17 cellular contexts compared by ENCODE assay signal in the genomic region with DNA sequence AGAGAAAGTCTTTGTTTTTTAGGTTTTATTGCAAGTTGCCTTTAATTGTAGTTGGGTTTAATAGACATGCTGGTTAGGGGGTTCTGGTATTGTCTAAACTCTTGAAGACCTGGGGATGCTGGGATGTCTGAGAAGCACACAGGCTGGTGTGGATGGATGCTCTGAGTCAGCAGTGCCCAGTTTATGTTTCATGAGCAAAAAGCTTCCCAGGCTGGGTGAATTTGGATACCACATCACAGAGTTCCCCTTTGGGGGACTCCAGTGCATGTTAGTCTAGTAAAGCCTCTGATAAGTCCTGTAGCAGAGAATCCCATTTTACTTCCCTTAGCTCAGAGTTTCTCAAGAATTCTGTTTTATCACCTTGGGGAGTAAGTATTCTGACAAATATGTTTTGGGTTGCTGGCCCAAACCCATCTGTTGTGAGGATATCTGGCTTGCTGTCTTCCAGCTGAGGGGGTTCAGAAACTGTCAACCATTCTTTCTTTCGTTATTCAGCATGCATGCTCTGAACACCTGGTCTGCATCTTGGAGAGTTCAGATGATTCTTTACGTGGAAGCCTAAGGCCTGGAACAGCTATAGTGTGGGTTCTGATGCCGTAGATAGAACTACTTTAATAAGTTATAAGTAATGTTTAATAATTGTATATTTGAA.
DNase-seq lines count a peak whose midpoint lies in the region; ATAC-seq and TF ChIP-seq lines count a peak whose summit lies in the region.
"Had no signal": no experiment of that assay in that cellular context is flagged by ENCODE, and none has a peak within 500 bp of the region (broad histone marks: within the 10 kb centered on the region; RNA-seq: fewer than 3 reads in every experiment).

No MANE protein-coding gene starts in this region.

- no peak overlapping the region for H2AFZ ChIP-seq in PC-3 (ENCODE audit: low read length)
- H2AFZ ChIP-seq in trophoblast cell (ENCODE audit: insufficient read depth, low read length, poor library complexity): no peak overlapping the region
- H2AFZ ChIP-seq: GM23248 had no signal

- H4K5ac ChIP-seq in mesendoderm (ENCODE audit: low read length): no peak overlapping the region

- H2AK5ac ChIP-seq in mesendoderm (ENCODE audit: low read length) (no peak overlapping the region), trophoblast cell (ENCODE audit: low read length) (no peak overlapping the region)

- H3K9me2 ChIP-seq in PC-3 (replicated peaks; ENCODE audit: low read length): no peaks in the 10 kb centered on the region

- POLR2A ChIA-PET in PC-3 (lab: Charles Lee; ENCODE audit: unreplicated experiment): no interaction called here

- no peaks in the 10 kb centered on the region for H3K79me1 ChIP-seq in mesendoderm (ENCODE audit: low read length)
- no peaks in the 10 kb centered on the region for H3K79me1 ChIP-seq in trophoblast cell (ENCODE audit: low read length)

- no peak overlapping the region for H4K8ac ChIP-seq in mesendoderm (ENCODE audit: low read depth, low read length)
- H4K8ac ChIP-seq in trophoblast cell (ENCODE audit: low read depth, low read length): no peak overlapping the region

- H4K20me1 ChIP-seq in PC-3 (ENCODE audit: low read length): no peaks in the 10 kb centered on the region

- no peaks in the 10 kb centered on the region for H3K9me3 Mint-ChIP-seq in activated T-cell treated with anti-CD3 and anti-CD28 coated beads, Interleukin-2, amount 50 U/mL, for 4 hours
- H3K9me3 Mint-ChIP-seq: activated B cell treated with CpG ODN at 0.5 μM for 24 hours, immature natural killer cell had no signal

- H2BK12ac ChIP-seq in trophoblast cell (ENCODE audit: low read length): no peak overlapping the region

- CTCF ChIA-PET in PC-3 (lab: Charles Lee): no interaction called here

- H4K12ac ChIP-seq in trophoblast cell (ENCODE audit: low read depth, low read length): no peak overlapping the region

- no TSS peak for BruUV-seq in PC-3 (replicated peaks; lab: Mats Ljungman, UMichigan)

- whole genome bisulfite sequencing in mesendoderm (ENCODE audit: extremely low coverage, insufficient coverage, low lambda C conversion rate): no CpG with 5 or more reads among the region's 3 CpGs
- WGBS in gastroesophageal sphincter (ENCODE audit: low coverage in 1 of 2), 2 donors: 26 to 40% methylated on average over 2 to 3 of the region's 3 CpGs
- WGBS in trophoblast cell (ENCODE audit: extremely low coverage, insufficient coverage, insufficient read length): no CpG with 5 or more reads among the region's 3 CpGs

- TF ChIP-seq POLR2A in gastroesophageal sphincter (IDR thresholded peaks at IDR 0.05): no peak

- H3K36me3 Mint-ChIP-seq in activated T-cell treated with anti-CD3 and anti-CD28 coated beads, Interleukin-2, amount 50 U/mL, for 4 hours (ENCODE audit: insufficient read depth): no peaks in the 10 kb centered on the region
- H3K36me3 Mint-ChIP-seq: immature natural killer cell; mesothelial cell of epicardium; stimulated activated memory B cell treated with anti-CD40 and anti-IgM and Interleukin-4, amounts not matched to agents 10 μg/mL and 1 μg/mL and 100 μg/mL, for 72 hours had no signal

- no peaks in the 10 kb centered on the region for H3F3A ChIP-seq in PC-3 (ENCODE audit: low read length, unreplicated experiment)

- H3K4me1 Mint-ChIP-seq in activated T-cell treated with anti-CD3 and anti-CD28 coated beads, Interleukin-2, amount 50 U/mL, for 4 hours (ENCODE audit: low read depth): peaks cover 25% of the 10 kb centered on the region
- H3K4me1 Mint-ChIP-seq: activated B cell treated with CpG ODN at 0.5 μM for 24 hours; immature natural killer cell; mesothelial cell of epicardium; stimulated activated memory B cell treated with anti-CD40 and anti-IgM and Interleukin-4, amounts not matched to agents 10 μg/mL and 1 μg/mL and 100 μg/mL, for 72 hours had no signal

- H2BK120ac ChIP-seq in mesendoderm (ENCODE audit: low read depth, low read length) (no peak overlapping the region), trophoblast cell (ENCODE audit: insufficient read depth, low read length, poor library complexity) (no peak overlapping the region)

- TF ChIP-seq EP300 in gastroesophageal sphincter (IDR thresholded peaks at IDR 0.05): no peak

- H3K4me2 ChIP-seq in PC-3 (ENCODE audit: low read length): peak overlapping the region; percentile 20; the same call in 1 of the 2 replicates
- H3K4me2 ChIP-seq in mesendoderm (ENCODE audit: low read length): no peak overlapping the region
- no peak overlapping the region for H3K4me2 ChIP-seq in trophoblast cell (ENCODE audit: low read length)

- no peak overlapping the region for H3K23ac ChIP-seq in mesendoderm (ENCODE audit: low read length)
- H3K23ac ChIP-seq in trophoblast cell (ENCODE audit: low read length): no peak overlapping the region

- no peak overlapping the region for H3K14ac ChIP-seq in trophoblast cell (ENCODE audit: low read length)

- peaks cover 57% of the 10 kb centered on the region for H3K27me3 ChIP-seq in PC-3 (ENCODE audit: low read length)
- H3K27me3 ChIP-seq in mesendoderm (ENCODE audit: insufficient read depth, low read length, poor library complexity): no peaks in the 10 kb centered on the region
- H3K27me3 ChIP-seq in gastroesophageal sphincter: no peaks in the 10 kb centered on the region
- no peaks in the 10 kb centered on the region for H3K27me3 ChIP-seq in trophoblast cell (ENCODE audit: insufficient read depth, low read length)
- H3K27me3 ChIP-seq: pancreas had no signal

- intact Hi-C loops in PC-3 (cut with micrococcal nuclease): no loop called here

- H2BK5ac ChIP-seq in mesendoderm (ENCODE audit: low read length) (no peak overlapping the region), trophoblast cell (ENCODE audit: low read depth, low read length, poor library complexity) (no peak overlapping the region)

- no peak for DNase-seq in activated T-cell treated with anti-CD3 and anti-CD28 coated beads, Interleukin-2, amount 50 U/mL, for 4 hours
- no peak for DNase-seq in activated T-cell treated with anti-CD3 and anti-CD28 coated beads for 4 hours
- no peak for DNase-seq in PC-3
- peak; percentile 2 to 6 for DNase-seq in stimulated activated CD8-positive, alpha-beta memory T cell treated with anti-CD3 and anti-CD28 coated beads, Interleukin-15, amount 100 ng/mL, for 48 hours (ENCODE audit: low read depth in 2 of 2)
- DNase-seq in mesendoderm: no peak
- no peak for DNase-seq in trophoblast cell
- DNase-seq: activated B cell treated with CpG ODN at 0.5 μM for 24 hours, amniotic stem cell, DMS53, GM23248, immature natural killer cell, NCI-H2029 treated with DMSO at 0.1 percent for 48 hours, pancreas had no signal

- H3K4me1 ChIP-seq in PC-3 (ENCODE audit: insufficient read depth, low read length): peaks cover 15% of the 10 kb centered on the region
- peaks cover 3% of the 10 kb centered on the region for H3K4me1 ChIP-seq in mesendoderm (ENCODE audit: control insufficient read depth, low read depth, low read length)
- H3K4me1 ChIP-seq in gastroesophageal sphincter: no peaks in the 10 kb centered on the region
- no peaks in the 10 kb centered on the region for H3K4me1 ChIP-seq in trophoblast cell (ENCODE audit: control insufficient read depth in 1 of 2, insufficient read depth in 2 of 2, low read length in 2 of 2)
- H3K4me1 ChIP-seq: pancreas had no signal

- H3K4me3 ChIP-seq in PC-3 (ENCODE audit: low read length): no peak overlapping the region
- no peak overlapping the region for H3K4me3 ChIP-seq in mesendoderm (ENCODE audit: low read length)
- H3K4me3 ChIP-seq in gastroesophageal sphincter: no peak overlapping the region
- H3K4me3 ChIP-seq in trophoblast cell (ENCODE audit: low read depth, low read length): no peak overlapping the region
- H3K4me3 ChIP-seq: GM23248, pancreas had no signal

- H3K4ac ChIP-seq in mesendoderm (ENCODE audit: low read depth, low read length) (no peak overlapping the region), trophoblast cell (ENCODE audit: low read depth, low read length) (no peak overlapping the region)

- H4K91ac ChIP-seq in trophoblast cell (ENCODE audit: low read depth, low read length): no peak overlapping the region

- no peak overlapping the region for H2BK15ac ChIP-seq in mesendoderm (replicated peaks; ENCODE audit: low read depth)

- no peak overlapping the region; the same call in 1 of the 2 replicates for H3K9ac ChIP-seq in PC-3 (ENCODE audit: low read length)
- H3K9ac ChIP-seq in mesendoderm (ENCODE audit: low read length): no peak overlapping the region
- H3K9ac ChIP-seq in trophoblast cell (ENCODE audit: low read length): no peak overlapping the region
- H3K9ac ChIP-seq: GM23248 had no signal

- no peak overlapping the region for H3K56ac ChIP-seq in mesendoderm (ENCODE audit: low read length)

- H3K18ac ChIP-seq in mesendoderm (ENCODE audit: low read length) (no peak overlapping the region), trophoblast cell (ENCODE audit: low read length) (no peak overlapping the region)

- TF ChIP-seq CTCF in PC-3 (conservative IDR thresholded peaks at IDR 0.05; ENCODE audit: low read depth, low read length) (no peak), gastroesophageal sphincter (IDR thresholded peaks at IDR 0.05) (no peak)

- H3K9me3 ChIP-seq in PC-3 (ENCODE audit: low read length): no peaks in the 10 kb centered on the region
- H3K9me3 ChIP-seq in gastroesophageal sphincter: no peaks in the 10 kb centered on the region
- no peaks in the 10 kb centered on the region for H3K9me3 ChIP-seq in trophoblast cell (ENCODE audit: insufficient read depth, low read depth, low read length)
- H3K9me3 ChIP-seq: pancreas had no signal

- H3K36me3 ChIP-seq in PC-3 (ENCODE audit: low read depth, low read length) (no peaks in the 10 kb centered on the region), mesendoderm (ENCODE audit: control insufficient read depth, insufficient read depth, low read length) (no peaks in the 10 kb centered on the region), gastroesophageal sphincter (no peaks in the 10 kb centered on the region), trophoblast cell (ENCODE audit: control insufficient read depth in 1 of 2, insufficient read depth in 2 of 2, low read length in 2 of 2) (no peaks in the 10 kb centered on the region)
- H3K36me3 ChIP-seq: pancreas had no signal

- peak; percentile 36 to 47 for ATAC-seq in activated T-cell treated with anti-CD3 and anti-CD28 coated beads, Interleukin-2, amount 50 U/mL, for 4 hours
- ATAC-seq in HG02623 (IDR thresholded peaks at IDR 0.05; ENCODE audit: unreplicated experiment) (peak; percentile 41), PC-3 (no peak), gastroesophageal sphincter (no peak)
- ATAC-seq: pancreas; stimulated activated memory B cell treated with anti-CD40 and anti-IgM and Interleukin-4, amounts not matched to agents 10 μg/mL and 1 μg/mL and 100 μg/mL, for 72 hours had no signal

- H3K27ac ChIP-seq in PC-3 (ENCODE audit: low read length) (peak overlapping the region; percentile 45), mesendoderm (ENCODE audit: low read depth, low read length) (no peak overlapping the region), gastroesophageal sphincter (no peak overlapping the region), trophoblast cell (ENCODE audit: low read depth, low read length) (no peak overlapping the region)
- H3K27ac ChIP-seq: GM23248, pancreas had no signal

- no peak overlapping the region for H3K4me3 Mint-ChIP-seq in activated T-cell treated with anti-CD3 and anti-CD28 coated beads, Interleukin-2, amount 50 U/mL, for 4 hours
- H3K4me3 Mint-ChIP-seq: activated B cell treated with CpG ODN at 0.5 μM for 24 hours; immature natural killer cell; mesothelial cell of epicardium; stimulated activated memory B cell treated with anti-CD40 and anti-IgM and Interleukin-4, amounts not matched to agents 10 μg/mL and 1 μg/mL and 100 μg/mL, for 72 hours had no signal

- H3K27me3 Mint-ChIP-seq in activated T-cell treated with anti-CD3 and anti-CD28 coated beads, Interleukin-2, amount 50 U/mL, for 4 hours (ENCODE audit: low read depth): no peaks in the 10 kb centered on the region
- H3K27me3 Mint-ChIP-seq: activated B cell treated with CpG ODN at 0.5 μM for 24 hours; stimulated activated memory B cell treated with anti-CD40 and anti-IgM and Interleukin-4, amounts not matched to agents 10 μg/mL and 1 μg/mL and 100 μg/mL, for 72 hours had no signal

- H3K79me2 ChIP-seq in PC-3 (ENCODE audit: low read length): no peaks in the 10 kb centered on the region
- no peaks in the 10 kb centered on the region for H3K79me2 ChIP-seq in mesendoderm (ENCODE audit: control insufficient read depth, insufficient read depth, low read length)
- H3K79me2 ChIP-seq in trophoblast cell (ENCODE audit: control insufficient read depth, insufficient read depth, low read length, poor library complexity): no peaks in the 10 kb centered on the region

Comparison
In these comparisons a context has a peak if more than half of its experiments do, and no peak if none do; other contexts are left out.
1. ATAC-seq: peak in activated T-cell treated with anti-CD3 and anti-CD28 coated beads, Interleukin-2, amount 50 U/mL, for 4 hours (2 of 2) and HG02623 (single experiment); none in PC-3 (single experiment) and gastroesophageal sphincter (single experiment).
2. DNase-seq: peak in stimulated activated CD8-positive, alpha-beta memory T cell treated with anti-CD3 and anti-CD28 coated beads, Interleukin-15, amount 100 ng/mL, for 48 hours (2 of 2); none in activated T-cell treated with anti-CD3 and anti-CD28 coated beads, Interleukin-2, amount 50 U/mL, for 4 hours (single experiment), activated T-cell treated with anti-CD3 and anti-CD28 coated beads for 4 hours (single experiment), PC-3 (single experiment), mesendoderm (single experiment) and trophoblast cell (0 of 2).